33 cellular contexts compared by ENCODE assay signal in the genomic region with DNA sequence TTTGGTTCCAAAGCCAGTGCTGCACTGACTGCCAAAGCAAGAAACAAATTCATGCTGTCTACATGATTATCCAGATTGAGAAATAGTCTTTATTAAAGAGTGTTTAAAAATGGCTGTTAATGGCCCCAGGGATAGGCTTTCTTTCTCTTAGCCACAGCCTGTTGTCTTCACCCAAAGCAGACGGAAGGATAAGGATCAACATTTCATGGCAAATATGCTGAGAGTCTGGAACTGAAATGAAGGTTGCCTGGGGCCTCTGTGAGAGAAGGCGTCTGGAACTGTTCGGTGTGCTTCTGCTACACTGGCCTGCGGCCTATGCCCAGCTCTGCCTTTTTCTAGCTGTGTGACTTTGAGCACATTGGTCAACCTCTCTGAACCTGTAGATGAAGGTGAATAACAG.
"Had no signal": no experiment of that assay in that cellular context is flagged by ENCODE, and none has a peak within 500 bp of the region (broad histone marks: within the 10 kb centered on the region; RNA-seq: fewer than 3 reads in every experiment).

No MANE protein-coding gene starts in this region.

- FAIRE-seq: astrocyte, TTC549 had no signal

- DNase-seq: activated B cell treated with CpG ODN at 0.5 μM for 24 hours; activated CD4-positive, alpha-beta memory T cell treated with anti-CD3 and anti-CD28 coated beads for 36 hours; activated CD4-positive, alpha-beta T cell treated with anti-CD3 and anti-CD28 coated beads for 4 hours; activated CD4-positive, alpha-beta T cell treated with anti-CD3 and anti-CD28 coated beads, Interleukin-2, amount 10 ng/mL, durations not matched to agents 24 days and 14 days; activated CD4-positive, alpha-beta T cell treated with anti-CD3 and anti-CD28 coated beads, Interleukin-2, amount 50 U/mL, for 1 hour; activated CD4-positive, alpha-beta T cell treated with anti-CD3 and anti-CD28 coated beads, Interleukin-2, amount 50 U/mL, for 4 hours; activated CD4-positive, CD25-positive, alpha-beta regulatory T cell treated with anti-CD3 and anti-CD28 coated beads, Interleukin-2, amount 50 U/mL, for 72 hours; activated CD8-positive, alpha-beta memory T cell treated with anti-CD3 and anti-CD28 coated beads, Interleukin-2, amount 50 U/mL, for 4 hours; activated CD8-positive, alpha-beta T cell treated with anti-CD3 and anti-CD28 coated beads for 36 hours; activated effector memory CD4-positive, alpha-beta T cell treated with anti-CD3 and anti-CD28 coated beads, Interleukin-2, amount 50 U/mL, for 16 hours; activated gamma-delta T cell treated with Interleukin-2 at 50 U/mL for 16 hours; activated naive CD4-positive, alpha-beta T cell; activated naive CD4-positive, alpha-beta T cell treated with anti-CD3 and anti-CD28 coated beads for 36 hours; activated naive CD4-positive, alpha-beta T cell treated with anti-CD3 and anti-CD28 coated beads, Interleukin-2, amount 50 U/mL, for 16 hours; activated naive CD8-positive, alpha-beta T cell treated with anti-CD3 and anti-CD28 coated beads for 36 hours; activated T-cell treated with anti-CD3 and anti-CD28 coated beads for 4 hours; activated T-cell treated with anti-CD3 and anti-CD28 coated beads, Interleukin-2, amount 50 U/mL, for 1 hour; activated T-cell treated with anti-CD3 and anti-CD28 coated beads, Interleukin-2, amount 50 U/mL, for 4 hours; activated T-cell treated with anti-CD3 and anti-CD28 coated beads, Interleukin-2, amount 50 U/mL, for 72 hours; adrenal gland; amniotic stem cell; aorta; body of pancreas; brain microvascular endothelial cell; central memory CD4-positive, alpha-beta T cell; T-helper 2 cell; T-helper 9 cell had no signal

- H3K4me3 ChIP-seq: adrenal gland, body of pancreas, breast epithelium had no signal

- H3K4me1 ChIP-seq: adrenal gland, body of pancreas, breast epithelium had no signal

- H3K36me3 ChIP-seq: adrenal gland, brain microvascular endothelial cell, breast epithelium had no signal

- H3K27ac ChIP-seq: adrenal gland, body of pancreas, brain microvascular endothelial cell, breast epithelium, VCaP had no signal

- H3K9me3 ChIP-seq: adrenal gland, body of pancreas had no signal

- H3K27me3 ChIP-seq: adrenal gland, body of pancreas, brain microvascular endothelial cell, breast epithelium had no signal

- ATAC-seq: activated CD8-positive, alpha-beta T cell treated with anti-CD3 and anti-CD28 coated beads for 36 hours; activated naive CD4-positive, alpha-beta T cell treated with anti-CD3 and anti-CD28 coated beads, Interleukin-2, amount 50 U/mL, for 72 hours; activated T-cell treated with anti-CD3 and anti-CD28 coated beads, Interleukin-2, amount 50 U/mL, for 4 hours; activated T-cell treated with anti-CD3 and anti-CD28 coated beads, Interleukin-2, amount 50 U/mL, for 72 hours; activated T-helper 17 cell treated with anti-CD3 and anti-CD28 coated beads, Interleukin-2, amount 50 U/mL, for 72 hours; body of pancreas had no signal
